In genomic region chr12:72974954-72975555, GRCh38 we compare ENCODE assay signal across 23 cellular contexts.
"Had no signal": no experiment of that assay in that cellular context is flagged by ENCODE, and none has a peak within 500 bp of the region (broad histone marks: within the 10 kb centered on the region; RNA-seq: fewer than 3 reads in every experiment).

No MANE protein-coding gene starts in this region.

- H3K4me3 ChIP-seq: gastroesophageal sphincter, right lobe of liver, testis, uterus had no signal

- H3K36me3 Mint-ChIP-seq: activated naive CD8-positive, alpha-beta T cell; memory B cell had no signal

- H3K27me3 Mint-ChIP-seq: activated naive CD8-positive, alpha-beta T cell; memory B cell had no signal

- H3K27ac Mint-ChIP-seq: activated naive CD8-positive, alpha-beta T cell; activated T-cell treated with anti-CD3 and anti-CD28 coated beads, Interleukin-2, amount 50 U/mL, for 72 hours; memory B cell; natural killer cell; T-helper 2 cell treated with Interferon-gamma antibody and Interleukin-4, amounts not matched to agents 5 μg/mL and 100 μg/mL, for 36 hours had no signal

- DNase-seq: activated CD4-positive, alpha-beta T cell treated with anti-CD3 and anti-CD28 coated beads for 4 hours; activated CD4-positive, alpha-beta T cell treated with anti-CD3 and anti-CD28 coated beads, Interleukin-2, amount 50 U/mL, for 4 hours; activated naive CD4-positive, alpha-beta T cell treated with Interleukin-2 at 50 U/mL for 16 hours; activated T-cell treated with anti-CD3 and anti-CD28 coated beads for 4 hours; activated T-cell treated with anti-CD3 and anti-CD28 coated beads, Interleukin-2, amount 50 U/mL, for 72 hours; anterior cingulate cortex; dermis blood vessel endothelial cell; effector CD4-positive, alpha-beta T cell; erythroblast; hippocampal formation; natural killer cell; right lobe of liver; stimulated activated CD4-positive, alpha-beta T cell treated with anti-CD3 and anti-CD28 coated beads, Interleukin-12 subunit alpha, Interleukin-12 subunit beta, amount 100 ng/mL, for 4 hours; stimulated activated CD4-positive, alpha-beta T cell treated with anti-CD3 and anti-CD28 coated beads, Interleukin-4, amount 100 ng/mL, for 1 hour; stimulated activated naive CD8-positive, alpha-beta T cell treated with anti-CD3 and anti-CD28 coated beads, Interleukin-15, Interleukin-2, amounts not matched to agents 100 U/mL and 50 U/mL, for 24 hours; T-helper 1 cell; testis; trophoblast cell; uterus had no signal

- H3K4me1 Mint-ChIP-seq: memory B cell, natural killer cell had no signal

- H3K4me3 Mint-ChIP-seq: activated naive CD8-positive, alpha-beta T cell; activated T-cell treated with anti-CD3 and anti-CD28 coated beads, Interleukin-2, amount 50 U/mL, for 72 hours; memory B cell; natural killer cell; T-helper 2 cell treated with Interferon-gamma antibody and Interleukin-4, amounts not matched to agents 5 μg/mL and 100 μg/mL, for 36 hours had no signal
